In the genomic region with DNA sequence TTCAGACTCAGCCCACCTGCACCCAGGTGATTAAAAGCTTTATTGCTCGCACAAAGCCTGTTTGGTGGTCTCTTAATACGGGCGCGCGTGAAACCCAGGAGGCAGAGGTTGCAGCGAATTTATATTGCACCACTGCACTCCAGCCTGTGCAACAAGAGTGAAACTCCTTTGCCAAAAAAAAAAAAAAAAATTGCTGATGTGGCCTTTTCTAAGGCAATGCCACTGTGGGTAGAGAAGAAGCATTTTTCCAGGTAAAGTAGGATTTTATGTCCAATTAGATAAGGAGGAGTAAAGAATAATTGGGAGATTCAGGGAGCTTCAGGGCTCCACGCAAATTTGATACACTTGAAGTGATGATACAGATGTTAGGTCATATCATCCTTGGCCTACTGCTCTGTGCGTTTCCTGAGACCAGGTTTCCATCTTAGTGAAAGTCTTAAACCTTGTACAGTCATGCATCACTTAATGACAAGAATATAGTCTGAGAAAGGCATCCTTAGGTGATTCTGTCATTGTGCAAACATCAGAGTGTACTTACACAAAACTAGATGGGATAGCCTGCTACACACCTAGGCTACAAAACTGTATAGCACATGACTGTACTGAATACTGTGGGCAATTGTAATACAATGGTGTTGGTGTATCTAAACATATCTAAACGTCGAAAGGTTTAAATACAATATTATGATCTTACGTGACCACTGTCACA, we compare ENCODE assay signal across 27 cellular contexts.
A peak's percentile ranks its signal among the peaks of the same experiment; 100 is the strongest.
DNase-seq lines count a peak whose midpoint lies in the region; ATAC-seq, FAIRE-seq and TF ChIP-seq lines count a peak whose summit lies in the region.
"Had no signal": no experiment of that assay in that cellular context is flagged by ENCODE, and none has a peak within 500 bp of the region (broad histone marks: within the 10 kb centered on the region; RNA-seq: fewer than 3 reads in every experiment).

No MANE protein-coding gene starts in this region.

- WGBS in HepG2 (ENCODE audit: low lambda C conversion rate), result 56% methylated on average over 11 of the region's 11 CpGs
- WGBS in right lobe of liver (ENCODE audit: insufficient coverage, low coverage, low lambda C conversion rate, missing lambda C conversion rate), result 87% methylated on average over 9 of the region's 11 CpGs
- 92% methylated on average over 11 of the region's 11 CpGs for WGBS in esophagus muscularis mucosa

- ATAC-seq in HepG2, result no peak
- no peak for ATAC-seq in right lobe of liver
- peak; percentile 80 for ATAC-seq in PC-3
- ATAC-seq in left colon, result no peak
- ATAC-seq in activated T-cell treated with anti-CD3 and anti-CD28 coated beads, Interleukin-2, amount 50 U/mL, for 72 hours (replicated peaks in 1 of 2), result no peak
- ATAC-seq: GM12878, GM23338 had no signal

- H3K79me2 ChIP-seq in HepG2 (ENCODE audit: insufficient read depth, low read length) (no peaks in the 10 kb centered on the region), PC-3 (ENCODE audit: low read length) (no peaks in the 10 kb centered on the region)

- H3K4me3 ChIP-seq in HepG2 (replicated peaks in 1 of 3; ENCODE audit: insufficient read depth in 1 of 3, low read depth in 2 of 3, low read length in 3 of 3) (no peak overlapping the region), right lobe of liver (no peak overlapping the region), PC-3 (ENCODE audit: low read length) (no peak overlapping the region), esophagus muscularis mucosa (no peak overlapping the region)
- H3K4me3 ChIP-seq: BLaER1 treated with 17β-estradiol and CSF1 and Interleukin-3, amounts not matched to agents 10 nM and 100 nM; GM12878; GM23338 had no signal

- H3K36me3 ChIP-seq in HepG2 (replicated peaks in 1 of 2; ENCODE audit: control insufficient read depth in 1 of 2, insufficient read depth in 2 of 2, low read length in 2 of 2) (no peaks in the 10 kb centered on the region), right lobe of liver (no peaks in the 10 kb centered on the region), PC-3 (ENCODE audit: low read depth, low read length) (no peaks in the 10 kb centered on the region), esophagus muscularis mucosa (no peaks in the 10 kb centered on the region)
- H3K36me3 ChIP-seq: BE2C; BLaER1 treated with 17β-estradiol and CSF1 and Interleukin-3, amounts not matched to agents 10 nM and 100 nM had no signal

- H3F3A ChIP-seq in PC-3 (ENCODE audit: low read length, unreplicated experiment), result no peaks in the 10 kb centered on the region

- no peaks in the 10 kb centered on the region for H3K4me1 Mint-ChIP-seq in activated T-cell treated with anti-CD3 and anti-CD28 coated beads, Interleukin-2, amount 50 U/mL, for 72 hours (ENCODE audit: low read depth)
- H3K4me1 Mint-ChIP-seq: CD14-positive monocyte; CD8-positive, alpha-beta memory T cell had no signal

- intact Hi-C loops in HepG2 (cut with micrococcal nuclease; ENCODE audit: unreplicated experiment), result no loop called here
- intact Hi-C loops in right lobe of liver (cut with DNase I), result no loop called here
- intact Hi-C loops in PC-3 (cut with micrococcal nuclease), result no loop called here
- intact Hi-C loops in esophagus muscularis mucosa (cut with DNase I), result no loop called here
- intact Hi-C loops in left colon (cut with DNase I, micrococcal nuclease), result no loop called here

- H3K27ac ChIP-seq in HepG2 (ENCODE audit: extremely low read length, insufficient read depth, low read length) (no peak overlapping the region), right lobe of liver (no peak overlapping the region), PC-3 (ENCODE audit: low read length) (no peak overlapping the region), esophagus muscularis mucosa (replicated peaks in 1 of 4) (no peak overlapping the region)
- H3K27ac ChIP-seq: 22Rv1; BLaER1 treated with 17β-estradiol and CSF1 and Interleukin-3, amounts not matched to agents 10 nM and 100 nM had no signal

- no peaks in the 10 kb centered on the region for H3K36me3 Mint-ChIP-seq in activated T-cell treated with anti-CD3 and anti-CD28 coated beads, Interleukin-2, amount 50 U/mL, for 72 hours (ENCODE audit: insufficient read depth in 2 of 2)
- H3K36me3 Mint-ChIP-seq: CD14-positive monocyte; CD8-positive, alpha-beta memory T cell had no signal

- H3K4me1 ChIP-seq in HepG2 (ENCODE audit: insufficient read depth, low read length) (no peaks in the 10 kb centered on the region), right lobe of liver (no peaks in the 10 kb centered on the region), PC-3 (ENCODE audit: insufficient read depth, low read length) (peaks cover 7% of the 10 kb centered on the region; the same call in 1 of the 2 replicates), esophagus muscularis mucosa (no peaks in the 10 kb centered on the region)
- H3K4me1 ChIP-seq: BE2C; BLaER1 treated with 17β-estradiol and CSF1 and Interleukin-3, amounts not matched to agents 10 nM and 100 nM had no signal

- no peak for TF ChIP-seq RAD21 in HepG2 (CRISPR knock-in tag; IDR thresholded peaks at IDR 0.05)

- CTCF ChIA-PET in HepG2 (lab: Yijun Ruan, JAX; ENCODE audit: low intra/inter-chr PET ratio, low total read pairs) (no interaction called here), PC-3 (lab: Charles Lee) (no interaction called here)

- no TSS peak for BruUV-seq in HepG2 (replicated peaks; lab: Mats Ljungman, UMichigan)
- no TSS peak for BruUV-seq in PC-3 (replicated peaks; lab: Mats Ljungman, UMichigan)

- H3K9ac ChIP-seq in HepG2 (ENCODE audit: insufficient read depth, low read depth, low read length), result no peak overlapping the region
- H3K9ac ChIP-seq in PC-3 (ENCODE audit: low read length), result no peak overlapping the region
- H3K9ac ChIP-seq: BLaER1 treated with 17β-estradiol and CSF1 and Interleukin-3, amounts not matched to agents 10 nM and 100 nM had no signal

- H2AFZ ChIP-seq in HepG2 (ENCODE audit: low read length), result no peak overlapping the region
- no peak overlapping the region for H2AFZ ChIP-seq in PC-3 (ENCODE audit: low read length)

- in situ Hi-C loops in HepG2 (cut with HindIII; ENCODE audit: extremely low pct_ligation_motif_present, low pct_unique_long_range_greater_than_20kb), result no loop called here

- no peaks in the 10 kb centered on the region for H3K9me3 Mint-ChIP-seq in activated T-cell treated with anti-CD3 and anti-CD28 coated beads, Interleukin-2, amount 50 U/mL, for 72 hours
- H3K9me3 Mint-ChIP-seq: CD4-positive, alpha-beta T cell; GM23338 had no signal

- no peak overlapping the region for H3K27ac Mint-ChIP-seq in activated T-cell treated with anti-CD3 and anti-CD28 coated beads, Interleukin-2, amount 50 U/mL, for 72 hours
- H3K27ac Mint-ChIP-seq: CD14-positive monocyte; CD4-positive, alpha-beta T cell; CD8-positive, alpha-beta memory T cell; GM23338 had no signal

- H4K20me1 ChIP-seq in HepG2 (ENCODE audit: insufficient read depth, low read length), result no peaks in the 10 kb centered on the region
- H4K20me1 ChIP-seq in PC-3 (ENCODE audit: low read length), result no peaks in the 10 kb centered on the region
- H4K20me1 ChIP-seq: BLaER1 treated with 17β-estradiol and CSF1 and Interleukin-3, amounts not matched to agents 10 nM and 100 nM had no signal

- no peak overlapping the region for H3K4me3 Mint-ChIP-seq in activated T-cell treated with anti-CD3 and anti-CD28 coated beads, Interleukin-2, amount 50 U/mL, for 72 hours
- H3K4me3 Mint-ChIP-seq: CD14-positive monocyte; CD4-positive, alpha-beta T cell; CD8-positive, alpha-beta memory T cell; GM23338 had no signal

- TF ChIP-seq POLR2A in HepG2 (IDR thresholded peaks at IDR 0.05; ENCODE audit: insufficient read depth in 1 of 2, low read depth in 2 of 2, low read length in 2 of 2) (no peak), right lobe of liver (IDR thresholded peaks at IDR 0.05) (no peak), esophagus muscularis mucosa (IDR thresholded peaks at IDR 0.05; ENCODE audit: low read depth) (no peak)

- POLR2A ChIA-PET in HepG2 (lab: Yijun Ruan, JAX) (no interaction called here), PC-3 (lab: Charles Lee; ENCODE audit: unreplicated experiment) (no interaction called here)

- no peak for TF ChIP-seq EP300 in HepG2 (IDR thresholded peaks at IDR 0.05; ENCODE audit: low read depth in 2 of 2, low read length in 2 of 2)
- no peak for TF ChIP-seq EP300 in HepG2 (CRISPR knock-in tag; IDR thresholded peaks at IDR 0.05; ENCODE audit: borderline replicate concordance)
- TF ChIP-seq EP300 in esophagus muscularis mucosa (IDR thresholded peaks at IDR 0.05), result no peak

- no peak for FAIRE-seq in HepG2 (lab: Jason Lieb, UNC)
- FAIRE-seq: A204.1, D721Med, GM12878, GM18507, H54 had no signal

- no peak for DNase-seq in HepG2 (ENCODE audit: low spot score)
- DNase-seq in right lobe of liver, result no peak
- DNase-seq in PC-3, result peak; percentile 52
- peak; percentile 50 for DNase-seq in esophagus muscularis mucosa (ENCODE audit: extremely low spot score)
- DNase-seq in left colon, result no peak
- DNase-seq in activated T-cell treated with anti-CD3 and anti-CD28 coated beads, Interleukin-2, amount 50 U/mL, for 72 hours, result no peak
- DNase-seq in UCSD-AML1 (lab: John Stamatoyannopoulos, UW; ENCODE audit: unreplicated experiment), result no peak
- DNase-seq in stimulated activated CD4-positive, alpha-beta T cell treated with anti-CD3 and anti-CD28 coated beads, Interleukin-2, amount 100 ng/mL, for 48 hours, result no peak
- DNase-seq: ACHN; AML-193; BE2C; CD4-positive, alpha-beta T cell; CD8-positive, alpha-beta memory T cell; DMS 273 treated with DMSO at 0.1 percent for 48 hours; DMS79; EL; GDM1; HCEC 1CT had no signal

- H3K9me2 ChIP-seq in PC-3 (replicated peaks; ENCODE audit: low read length), result no peaks in the 10 kb centered on the region

- no peaks in the 10 kb centered on the region for H3K9me3 ChIP-seq in HepG2 (ENCODE audit: low read length)
- H3K9me3 ChIP-seq in right lobe of liver, result no peaks in the 10 kb centered on the region
- no peaks in the 10 kb centered on the region for H3K9me3 ChIP-seq in PC-3 (ENCODE audit: low read length)
- H3K9me3 ChIP-seq in esophagus muscularis mucosa, result no peaks in the 10 kb centered on the region
- H3K9me3 ChIP-seq: BE2C; BLaER1 treated with 17β-estradiol and CSF1 and Interleukin-3, amounts not matched to agents 10 nM and 100 nM had no signal

- H3K27me3 Mint-ChIP-seq in activated T-cell treated with anti-CD3 and anti-CD28 coated beads, Interleukin-2, amount 50 U/mL, for 72 hours (ENCODE audit: low read depth), result no peaks in the 10 kb centered on the region
- H3K27me3 Mint-ChIP-seq: CD4-positive, alpha-beta T cell; CD8-positive, alpha-beta memory T cell had no signal

- no peak overlapping the region for H3K4me2 ChIP-seq in HepG2 (ENCODE audit: low read depth, low read length)
- no peak overlapping the region for H3K4me2 ChIP-seq in PC-3 (ENCODE audit: low read length)
- H3K4me2 ChIP-seq: BLaER1 treated with 17β-estradiol and CSF1 and Interleukin-3, amounts not matched to agents 10 nM and 100 nM; GM23338 had no signal

- TF ChIP-seq CTCF in HepG2 (CRISPR knock-in tag; IDR thresholded peaks at IDR 0.05) (no peak), right lobe of liver (IDR thresholded peaks at IDR 0.05) (no peak), PC-3 (conservative IDR thresholded peaks at IDR 0.05; ENCODE audit: low read depth, low read length) (no peak), esophagus muscularis mucosa (IDR thresholded peaks at IDR 0.05) (no peak)

- H3K27me3 ChIP-seq in HepG2 (ENCODE audit: control insufficient read depth in 1 of 2, insufficient read depth in 2 of 2, low read length in 2 of 2), result no peaks in the 10 kb centered on the region
- H3K27me3 ChIP-seq in right lobe of liver, result no peaks in the 10 kb centered on the region
- no peaks in the 10 kb centered on the region for H3K27me3 ChIP-seq in PC-3 (ENCODE audit: low read length)
- H3K27me3 ChIP-seq in esophagus muscularis mucosa, result no peaks in the 10 kb centered on the region
- H3K27me3 ChIP-seq: BE2C; BLaER1 treated with 17β-estradiol and CSF1 and Interleukin-3, amounts not matched to agents 10 nM and 100 nM had no signal

Comparison
In these comparisons a context has a peak if more than half of its experiments do, and no peak if none do; other contexts are left out.
1. DNase-seq: peak in PC-3 (single experiment) and esophagus muscularis mucosa (single experiment); none in HepG2 (single experiment), right lobe of liver (0 of 3), left colon (0 of 2), activated T-cell treated with anti-CD3 and anti-CD28 coated beads, Interleukin-2, amount 50 U/mL, for 72 hours (0 of 2), UCSD-AML1 (single experiment) and stimulated activated CD4-positive, alpha-beta T cell treated with anti-CD3 and anti-CD28 coated beads, Interleukin-2, amount 100 ng/mL, for 48 hours (0 of 2).